Comparison of ENCODE assay signal across 15 cellular contexts in the genomic region with DNA sequence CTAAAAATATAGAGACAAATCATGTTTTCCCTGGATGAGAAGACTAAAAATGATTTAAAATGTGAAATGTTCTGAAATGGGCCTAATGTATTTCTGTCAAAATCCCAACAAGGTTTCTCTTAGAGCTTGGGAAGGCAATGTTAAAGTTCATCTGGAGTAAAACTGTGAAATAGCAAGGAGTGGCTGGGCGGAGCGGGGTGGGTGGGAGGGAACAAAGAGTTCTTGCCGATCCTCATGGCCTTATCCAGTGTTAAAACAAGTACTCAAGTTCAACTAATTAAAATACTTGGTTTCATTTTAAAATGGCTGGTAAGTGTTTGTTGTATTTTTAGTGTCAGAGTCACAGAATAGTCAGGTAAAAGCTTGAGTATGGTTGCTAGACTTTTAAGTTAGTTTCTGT.
DNase-seq lines count a peak whose midpoint lies in the region; ATAC-seq and TF ChIP-seq lines count a peak whose summit lies in the region.
"Had no signal": no experiment of that assay in that cellular context is flagged by ENCODE, and none has a peak within 500 bp of the region (broad histone marks: within the 10 kb centered on the region; RNA-seq: fewer than 3 reads in every experiment).

No MANE protein-coding gene starts in this region.

- no peaks in the 10 kb centered on the region for H3K36me3 ChIP-seq in Peyer's patch
- H3K36me3 ChIP-seq in lower lobe of right lung = no peaks in the 10 kb centered on the region
- H3K36me3 ChIP-seq in transverse colon = no peaks in the 10 kb centered on the region

- TF ChIP-seq POLR2A in Peyer's patch (IDR thresholded peaks at IDR 0.05) (no peak), transverse colon (IDR thresholded peaks at IDR 0.05) (no peak)

- H3K27me3 ChIP-seq in Peyer's patch (no peaks in the 10 kb centered on the region), lower lobe of right lung (ENCODE audit: low read depth) (no peaks in the 10 kb centered on the region), transverse colon (no peaks in the 10 kb centered on the region)
- H3K27me3 ChIP-seq: BLaER1 treated with 17β-estradiol and CSF1 and Interleukin-3, amounts not matched to agents 10 nM and 100 nM had no signal

- TF ChIP-seq CTCF in Peyer's patch (IDR thresholded peaks at IDR 0.05) (no peak), lower lobe of right lung (IDR thresholded peaks at IDR 0.05) (no peak), transverse colon (IDR thresholded peaks at IDR 0.05) (no peak)

- no peak for TF ChIP-seq EP300 in transverse colon (IDR thresholded peaks at IDR 0.05; ENCODE audit: low read depth)

- WGBS in transverse colon (ENCODE audit: low coverage in 1 of 2), 2 donors = 40 to 63% methylated on average over 3 of the region's 3 CpGs

- H3K27ac ChIP-seq in Peyer's patch (peak overlapping the region in 3 of 4 donors; percentile 47 to 70 (median 63)), lower lobe of right lung (peak overlapping the region; percentile 49), transverse colon (peak overlapping the region in 3 of 4 donors; percentile 22 to 69 (median 64))
- H3K27ac ChIP-seq: BLaER1 treated with 17β-estradiol and CSF1 and Interleukin-3, amounts not matched to agents 10 nM and 100 nM; KMS-11 had no signal

- peak; percentile 83 for DNase-seq in DMS 273 (lab: John Stamatoyannopoulos, UW; ENCODE audit: unreplicated experiment)
- no peak for DNase-seq in Peyer's patch
- no peak for DNase-seq in lower lobe of right lung
- DNase-seq in transverse colon = peak; percentile 34
- no peak for DNase-seq in NCI-H2081 (lab: John Stamatoyannopoulos, UW)
- DNase-seq: DND-41; H9; NCI-H1048; NCI-H1436; NCI-H1930; NK-92 treated with Interleukin-12 subunit alpha and Interleukin-12 subunit beta, amount 100 ng/mL, for 24 hours had no signal

- ATAC-seq in lower lobe of right lung (peak; percentile 61 to 80), HG03565 (IDR thresholded peaks at IDR 0.05; ENCODE audit: unreplicated experiment) (no peak), GM21390 (IDR thresholded peaks at IDR 0.05; ENCODE audit: unreplicated experiment) (no peak)

- intact Hi-C loops in lower lobe of right lung (cut with DNase I) = no loop called here
- intact Hi-C loops in transverse colon (cut with DNase I; ENCODE audit: low total_unique reads) = no loop called here

- in situ Hi-C loops in transverse colon (cut with MboI; ENCODE audit: low pct_ligation_motif_present in 1 of 4, low pct_unique_long_range_greater_than_20kb in 1 of 4, low sequenced_read_pairs in 3 of 4) = no loop called here

- H3K9me3 ChIP-seq in Peyer's patch (no peaks in the 10 kb centered on the region), lower lobe of right lung (no peaks in the 10 kb centered on the region), transverse colon (no peaks in the 10 kb centered on the region)
- H3K9me3 ChIP-seq: BLaER1 treated with 17β-estradiol and CSF1 and Interleukin-3, amounts not matched to agents 10 nM and 100 nM had no signal

- H3K4me1 ChIP-seq in Peyer's patch (peaks cover 0 to 6% (median 0%) of the 10 kb centered on the region in 4 donors), lower lobe of right lung (peaks cover 10% of the 10 kb centered on the region), transverse colon (peaks cover 0 to 20% (median 3%) of the 10 kb centered on the region in 4 donors)

- H3K4me3 ChIP-seq in Peyer's patch = no peak overlapping the region
- H3K4me3 ChIP-seq in lower lobe of right lung = no peak overlapping the region
- no peak overlapping the region for H3K4me3 ChIP-seq in transverse colon
- H3K4me3 ChIP-seq: BLaER1 treated with 17β-estradiol and CSF1 and Interleukin-3, amounts not matched to agents 10 nM and 100 nM had no signal

Comparison
In these comparisons a context has a peak if more than half of its experiments do, and no peak if none do; other contexts are left out.
1. DNase-seq: peak in DMS 273 (single experiment) and transverse colon (single experiment); none in Peyer's patch (0 of 3), lower lobe of right lung (single experiment) and NCI-H2081 (0 of 2).
2. ATAC-seq: peak in lower lobe of right lung (2 of 2); none in HG03565 (single experiment) and GM21390 (single experiment).
3. Peak in every context shown above with its lines, with median percentiles within 50 percentile points of each other: H3K27ac ChIP-seq.